In genomic region chr17:1644493-1645206, GRCh38 we compare ENCODE assay signal across 2 cellular contexts.
A peak's percentile ranks its signal among the peaks of the same experiment; 100 is the strongest.
TF ChIP-seq lines count a peak whose summit lies in the region.

No MANE protein-coding gene starts in this region.

TF ChIP-seq in IMR-90, 13 proteins besides CTCF, POLR2A, EP300 and RAD21:
- no peak for TF ChIP-seq SMC3 (IDR thresholded peaks at IDR 0.05; ENCODE audit: low read depth, low read length)
- no peak for TF ChIP-seq CEBPB (IDR thresholded peaks at IDR 0.05; ENCODE audit: low read depth, low read length)
- no peak for TF ChIP-seq ELK1 (IDR thresholded peaks at IDR 0.05; ENCODE audit: borderline replicate concordance, low read depth, low read length)
- TF ChIP-seq MXI1 (IDR thresholded peaks at IDR 0.05; ENCODE audit: borderline replicate concordance, low read depth, low read length) = no peak

TF ChIP-seq in GM12878, 131 proteins besides CTCF, POLR2A, EP300 and RAD21 (continues in another document):
- no peak for TF ChIP-seq SIX5 (IDR thresholded peaks at IDR 0.05; ENCODE audit: low read depth, low read length, severe bottlenecking)
- TF ChIP-seq EZH2 (IDR thresholded peaks at IDR 0.05; ENCODE audit: borderline replicate concordance, control insufficient read depth, low read depth, low read length) = no peak
- TF ChIP-seq HDGF (IDR thresholded peaks at IDR 0.05) = no peak
- peak; percentile 64; the same call in 1 of the 2 replicates for TF ChIP-seq IRF4 (IDR thresholded peaks at IDR 0.05; ENCODE audit: low read depth, low read length)
- TF ChIP-seq DPF2 (IDR thresholded peaks at IDR 0.05) = peak; percentile 36; the same call in 1 of the 2 replicates
- TF ChIP-seq KDM1A (IDR thresholded peaks at IDR 0.05; ENCODE audit: borderline replicate concordance) = no peak
- TF ChIP-seq ATF7 (IDR thresholded peaks at IDR 0.05; ENCODE audit: low read depth) = peak; percentile 76
- no peak for TF ChIP-seq KAT2A (conservative IDR thresholded peaks at IDR 0.05; ENCODE audit: control insufficient read depth, low read depth, low read length)
- peak in 1 of 2 experiments; percentile 80; a peak in 2 of 4 replicates for TF ChIP-seq ETV6 (conservative IDR thresholded peaks at IDR 0.05 in 1 of 2, IDR thresholded peaks at IDR 0.05 in 1 of 2; ENCODE audit: borderline replicate concordance in 1 of 2, low read depth in 1 of 2)
- no peak for TF ChIP-seq MYC (IDR thresholded peaks at IDR 0.05; ENCODE audit: insufficient read depth, insufficient read length, insufficient replicate concordance, low read length, severe bottlenecking)
- no peak for TF ChIP-seq BCLAF1 (IDR thresholded peaks at IDR 0.05)
- TF ChIP-seq ZNF384 (IDR thresholded peaks at IDR 0.05; ENCODE audit: borderline replicate concordance, low read depth, low read length) = no peak
- TF ChIP-seq JUND (IDR thresholded peaks at IDR 0.05; ENCODE audit: low read depth, low read length) = peak; percentile 7; the same call in 1 of the 2 replicates
- TF ChIP-seq MEF2B (IDR thresholded peaks at IDR 0.05; ENCODE audit: partially characterized antibody, poor library complexity, severe bottlenecking) = peak; percentile 62
- no peak for TF ChIP-seq CEBPB (IDR thresholded peaks at IDR 0.05; ENCODE audit: borderline replicate concordance in 1 of 2, low read depth in 2 of 2, low read length in 2 of 2)
- TF ChIP-seq TCF7 (IDR thresholded peaks at IDR 0.05; ENCODE audit: borderline replicate concordance) = no peak
- TF ChIP-seq NR2F1 (conservative IDR thresholded peaks at IDR 0.05) = peak; percentile 62
- TF ChIP-seq GATAD2B (conservative IDR thresholded peaks at IDR 0.05; ENCODE audit: low read depth) = peak; percentile 21; the same call in 1 of the 2 replicates
- TF ChIP-seq CREB1 (IDR thresholded peaks at IDR 0.05; ENCODE audit: low read depth) = peak; percentile 67; the same call in 1 of the 2 replicates
- TF ChIP-seq TCF12 (IDR thresholded peaks at IDR 0.05; ENCODE audit: low read depth, low read length) = no peak
- peak; percentile 84 to 85 for TF ChIP-seq IKZF2 (IDR thresholded peaks at IDR 0.05)
- no peak for TF ChIP-seq PML (IDR thresholded peaks at IDR 0.05; ENCODE audit: low read length)
- 0 out of 2 replicates have a peak, but pooled peaks have one; percentile 47 for TF ChIP-seq MTA2 (IDR thresholded peaks at IDR 0.05; ENCODE audit: low read depth)
- TF ChIP-seq ATF2 (IDR thresholded peaks at IDR 0.05; ENCODE audit: low read length) = no peak
- peak; percentile 43 for TF ChIP-seq ZNF687 (IDR thresholded peaks at IDR 0.05)
- no peak; the same call in 1 of the 2 replicates for TF ChIP-seq BCL11A (IDR thresholded peaks at IDR 0.05; ENCODE audit: low read depth, low read length)
- no peak for TF ChIP-seq CHD2 (IDR thresholded peaks at IDR 0.05; ENCODE audit: borderline replicate concordance, low read depth, low read length)
- TF ChIP-seq KLF5 (IDR thresholded peaks at IDR 0.05; ENCODE audit: partially characterized antibody) = no peak
- TF ChIP-seq RELA (IDR thresholded peaks at IDR 0.05; ENCODE audit: borderline replicate concordance, partially characterized antibody) = peak; percentile 53
- TF ChIP-seq POLR2AphosphoS5 (IDR thresholded peaks at IDR 0.05; ENCODE audit: low read length) = peak; percentile 75
- TF ChIP-seq PAX5 (IDR thresholded peaks at IDR 0.05; ENCODE audit: borderline replicate concordance, low read depth, low read length) = peak; percentile 8; the same call in 1 of the 2 replicates
- peak; percentile 69; the same call in 1 of the 2 replicates for TF ChIP-seq JUNB (IDR thresholded peaks at IDR 0.05)
- TF ChIP-seq ZBTB11 (CRISPR knock-in tag; IDR thresholded peaks at IDR 0.05) = no peak
- TF ChIP-seq SRF (IDR thresholded peaks at IDR 0.05; ENCODE audit: low read depth in 2 of 2, low read length in 2 of 2) = no peak
- TF ChIP-seq MLLT1 (IDR thresholded peaks at IDR 0.05) = no peak
- TF ChIP-seq CREM (IDR thresholded peaks at IDR 0.05; ENCODE audit: low read depth) = peak; percentile 85
- peak; percentile 81; the same call in 1 of the 2 replicates for TF ChIP-seq CBFB (IDR thresholded peaks at IDR 0.05; ENCODE audit: low read depth)
- peak; percentile 90 for TF ChIP-seq EED (IDR thresholded peaks at IDR 0.05; ENCODE audit: low read depth)
- no peak for TF ChIP-seq ATF3 (IDR thresholded peaks at IDR 0.05; ENCODE audit: borderline replicate concordance, extremely low read depth, low read depth, low read length)
- peak; percentile 88 for TF ChIP-seq IKZF1 (conservative IDR thresholded peaks at IDR 0.05)
- no peak for TF ChIP-seq ESRRA (IDR thresholded peaks at IDR 0.05; ENCODE audit: low read length)
- 0 out of 2 replicates have a peak, but pooled peaks have one; percentile 39 for TF ChIP-seq YY1 (IDR thresholded peaks at IDR 0.05; ENCODE audit: low read depth, low read length)
- TF ChIP-seq RUNX3 (IDR thresholded peaks at IDR 0.05; ENCODE audit: low read length) = peak; percentile 95
- TF ChIP-seq SPI1 (IDR thresholded peaks at IDR 0.05; ENCODE audit: borderline replicate concordance, insufficient read depth, low read depth, low read length) = peak; percentile 68; the same call in 1 of the 2 replicates
- no peak for TF ChIP-seq NKRF (conservative IDR thresholded peaks at IDR 0.05)
- peak; percentile 16 for TF ChIP-seq BCL3 (IDR thresholded peaks at IDR 0.05; ENCODE audit: borderline replicate concordance, insufficient read depth, low read depth, low read length, poor library complexity, severe bottlenecking)
- no peak for TF ChIP-seq EGR1 (IDR thresholded peaks at IDR 0.05; ENCODE audit: borderline replicate concordance in 1 of 2, low read depth in 2 of 2, low read length in 2 of 2)
- no peak for TF ChIP-seq SREBF1 (IDR thresholded peaks at IDR 0.05; ENCODE audit: low read length)
